ENCODE assay signal across 20 cellular contexts in the genomic region with DNA sequence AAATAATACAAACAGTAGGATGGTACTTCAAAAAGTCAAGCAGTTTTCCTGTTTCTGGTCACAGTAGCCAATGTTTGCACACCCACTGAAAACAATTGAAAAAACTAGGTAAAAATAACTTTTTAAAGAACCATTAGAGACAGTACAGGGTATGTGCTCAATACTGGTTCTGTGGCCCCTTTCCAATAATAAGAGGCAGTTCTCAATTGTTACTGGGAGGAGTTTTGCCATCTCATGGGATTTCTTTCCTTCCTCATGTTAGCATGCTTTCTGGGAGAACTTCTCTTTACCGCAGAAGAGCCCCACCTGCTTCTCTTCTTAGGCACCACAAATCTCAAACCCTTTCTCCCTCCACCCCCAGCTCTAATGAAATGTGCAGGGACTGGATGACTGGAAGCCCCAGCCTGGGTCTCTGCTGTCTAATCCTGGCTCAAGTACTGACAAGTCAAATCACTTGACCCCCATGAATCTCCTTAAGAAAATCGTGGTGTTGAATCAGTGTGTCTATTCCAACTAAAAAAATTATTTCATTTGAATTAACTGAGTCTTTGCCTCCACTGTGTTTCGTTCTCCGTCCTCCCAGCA. TPM values are rescaled to one million over a fixed set of nuclear protein-coding genes. Genes with fewer than 3 reads are reported as not detected.
A peak's percentile ranks its signal among the peaks of the same experiment; 100 is the strongest.
DNase-seq lines count a peak whose midpoint lies in the region; ATAC-seq and TF ChIP-seq lines count a peak whose summit lies in the region.
"Had no signal": no experiment of that assay in that cellular context is flagged by ENCODE, and none has a peak within 500 bp of the region (broad histone marks: within the 10 kb centered on the region; RNA-seq: fewer than 3 reads in every experiment).

No MANE protein-coding gene starts in this region.

- H3K36me3 ChIP-seq in CD4-positive, CD25-positive, alpha-beta regulatory T cell (ENCODE audit: control insufficient read depth, insufficient read depth, low read length) = peaks cover 49% of the 10 kb centered on the region
- peaks cover 0 to 50% of the 10 kb centered on the region in 2 donors for H3K36me3 ChIP-seq in left lung
- H3K36me3 ChIP-seq in esophagus squamous epithelium = peaks cover 0 to 52% (median 9%) of the 10 kb centered on the region in 3 donors

- intact Hi-C loops in left lung (cut with DNase I) = no loop called here
- intact Hi-C loops in esophagus squamous epithelium (cut with DNase I) = no loop called here

- WGBS in esophagus squamous epithelium, 2 donors = 77 to 88% methylated on average over 4 of the region's 4 CpGs

- no peaks in the 10 kb centered on the region for H3K27me3 ChIP-seq in CD4-positive, CD25-positive, alpha-beta regulatory T cell (ENCODE audit: control insufficient read depth, insufficient read depth, low read length)
- H3K27me3 ChIP-seq in left lung (no peaks in the 10 kb centered on the region), esophagus squamous epithelium (no peaks in the 10 kb centered on the region)
- H3K27me3 ChIP-seq: BE2C, neural progenitor cell, Peyer's patch had no signal

- peaks cover 23% of the 10 kb centered on the region for H3K36me3 Mint-ChIP-seq in CD4-positive, CD25-positive, alpha-beta regulatory T cell
- H3K36me3 Mint-ChIP-seq in WTC11 = peaks cover 25% of the 10 kb centered on the region

- H3K4me3 ChIP-seq in CD4-positive, CD25-positive, alpha-beta regulatory T cell (ENCODE audit: low read depth, low read length) = no peak overlapping the region
- H3K4me3 ChIP-seq in left lung (no peak overlapping the region), esophagus squamous epithelium (no peak overlapping the region)
- H3K4me3 ChIP-seq: GM23248, neural progenitor cell, Peyer's patch, smooth muscle cell had no signal

- TF ChIP-seq POLR2A in esophagus squamous epithelium (IDR thresholded peaks at IDR 0.05) = no peak

- CTCF ChIA-PET in WTC11 (lab: Charles Lee) = interaction anchor here (0.6 kb wide), 1 partner anchor 166 kb away, joined by 4 read pairs; a partner anchor contains a TSS

- no peak overlapping the region for H3K4me3 Mint-ChIP-seq in CD4-positive, CD25-positive, alpha-beta regulatory T cell
- no peak overlapping the region for H3K4me3 Mint-ChIP-seq in WTC11
- H3K4me3 Mint-ChIP-seq: neural progenitor cell had no signal

- peak; percentile 5 for DNase-seq in DMS 273 (lab: John Stamatoyannopoulos, UW; ENCODE audit: unreplicated experiment)
- DNase-seq in DMS 273 treated with DMSO at 0.1 percent for 48 hours (lab: John Stamatoyannopoulos, UW) = no peak
- DNase-seq in CD4-positive, CD25-positive, alpha-beta regulatory T cell = no peak
- DNase-seq in WTC11 (ENCODE audit: low spot score) = no peak
- DNase-seq in left lung = no peak
- DNase-seq in esophagus squamous epithelium (lab: John Stamatoyannopoulos, UW) = no peak
- no peak for DNase-seq in NCI-H510A (lab: John Stamatoyannopoulos, UW)
- DNase-seq in HuH-7.5 (ENCODE audit: low spot score) = no peak
- DNase-seq: BE2C, DMS53, GM23248, hypothalamus, kidney, Peyer's patch had no signal

- no peak for ATAC-seq in CD4-positive, CD25-positive, alpha-beta regulatory T cell (ENCODE audit: low read depth in 2 of 2)
- ATAC-seq in WTC11 (no peak), left lung (peak; percentile 74)

- no peaks in the 10 kb centered on the region for H3K4me1 ChIP-seq in CD4-positive, CD25-positive, alpha-beta regulatory T cell (ENCODE audit: control insufficient read depth, insufficient read depth, low read length, poor library complexity, severe bottlenecking)
- H3K4me1 ChIP-seq in left lung = peaks cover 0 to 13% of the 10 kb centered on the region in 2 donors
- H3K4me1 ChIP-seq in esophagus squamous epithelium = no peaks in the 10 kb centered on the region
- H3K4me1 ChIP-seq: BE2C, neural progenitor cell, Peyer's patch had no signal

- POLR2A ChIA-PET in WTC11 (lab: Charles Lee) = no interaction called here

- TF ChIP-seq CTCF in WTC11 (IDR thresholded peaks at IDR 0.05) = no peak
- no peak for TF ChIP-seq CTCF in left lung (IDR thresholded peaks at IDR 0.05)
- no peak for TF ChIP-seq CTCF in esophagus squamous epithelium (IDR thresholded peaks at IDR 0.05)

- peaks cover 0 to 1% (median 0%) of the 10 kb centered on the region in 7 donors for H3K9me3 Mint-ChIP-seq in CD4-positive, CD25-positive, alpha-beta regulatory T cell
- H3K9me3 Mint-ChIP-seq in WTC11 = no peaks in the 10 kb centered on the region
- H3K9me3 Mint-ChIP-seq: neural progenitor cell had no signal

- no peak overlapping the region for H3K27ac ChIP-seq in CD4-positive, CD25-positive, alpha-beta regulatory T cell (ENCODE audit: insufficient read depth, low read length, poor library complexity, severe bottlenecking)
- H3K27ac ChIP-seq in left lung (peak overlapping the region in 1 of 2 donors; percentile 75), esophagus squamous epithelium (no peak overlapping the region)
- H3K27ac ChIP-seq: 22Rv1, GM23248, neural progenitor cell, Peyer's patch had no signal

- peak overlapping the region in 2 of 3 donors; percentile 72 to 90 for H3K27ac Mint-ChIP-seq in CD4-positive, CD25-positive, alpha-beta regulatory T cell
- peak overlapping the region; percentile 1 for H3K27ac Mint-ChIP-seq in WTC11
- H3K27ac Mint-ChIP-seq: neural progenitor cell had no signal

- H3K4me1 Mint-ChIP-seq in CD4-positive, CD25-positive, alpha-beta regulatory T cell = peaks cover 17 to 32% (median 24%) of the 10 kb centered on the region in 4 donors
- H3K4me1 Mint-ChIP-seq in WTC11 = no peaks in the 10 kb centered on the region
- H3K4me1 Mint-ChIP-seq: neural progenitor cell had no signal

- no peaks in the 10 kb centered on the region for H3K9me3 ChIP-seq in CD4-positive, CD25-positive, alpha-beta regulatory T cell (ENCODE audit: control insufficient read depth in 2 of 2, low read length in 2 of 2)
- H3K9me3 ChIP-seq in left lung (no peaks in the 10 kb centered on the region), esophagus squamous epithelium (no peaks in the 10 kb centered on the region)
- H3K9me3 ChIP-seq: BE2C, Peyer's patch had no signal

- no peaks in the 10 kb centered on the region for H3K27me3 Mint-ChIP-seq in CD4-positive, CD25-positive, alpha-beta regulatory T cell
- H3K27me3 Mint-ChIP-seq in WTC11 (ENCODE audit: low read depth) = no peaks in the 10 kb centered on the region

TF ChIP-seq in WTC11, 78 proteins besides CTCF, POLR2A, EP300 and RAD21 (continues in another document):
- TF ChIP-seq GTF2I (CRISPR knock-in tag; conservative IDR thresholded peaks at IDR 0.05) (no peak), ZBTB21 (CRISPR knock-in tag; IDR thresholded peaks at IDR 0.05; ENCODE audit: borderline replicate concordance) (no peak), GABPB1 (CRISPR knock-in tag; IDR thresholded peaks at IDR 0.05) (no peak), ZNF396 (CRISPR knock-in tag; IDR thresholded peaks at IDR 0.05; ENCODE audit: borderline replicate concordance) (no peak), FOXJ3 (CRISPR knock-in tag; IDR thresholded peaks at IDR 0.05; ENCODE audit: borderline replicate concordance) (no peak)
- TF ChIP-seq, protein P1, sequence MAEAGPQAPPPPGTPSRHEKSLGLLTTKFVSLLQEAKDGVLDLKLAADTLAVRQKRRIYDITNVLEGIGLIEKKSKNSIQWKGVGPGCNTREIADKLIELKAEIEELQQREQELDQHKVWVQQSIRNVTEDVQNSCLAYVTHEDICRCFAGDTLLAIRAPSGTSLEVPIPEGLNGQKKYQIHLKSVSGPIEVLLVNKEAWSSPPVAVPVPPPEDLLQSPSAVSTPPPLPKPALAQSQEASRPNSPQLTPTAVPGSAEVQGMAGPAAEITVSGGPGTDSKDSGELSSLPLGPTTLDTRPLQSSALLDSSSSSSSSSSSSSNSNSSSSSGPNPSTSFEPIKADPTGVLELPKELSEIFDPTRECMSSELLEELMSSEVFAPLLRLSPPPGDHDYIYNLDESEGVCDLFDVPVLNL (CRISPR knock-in tag; IDR thresholded peaks at IDR 0.05; ENCODE audit: borderline replicate concordance, low read depth) = no peak
- TF ChIP-seq, protein P2, sequence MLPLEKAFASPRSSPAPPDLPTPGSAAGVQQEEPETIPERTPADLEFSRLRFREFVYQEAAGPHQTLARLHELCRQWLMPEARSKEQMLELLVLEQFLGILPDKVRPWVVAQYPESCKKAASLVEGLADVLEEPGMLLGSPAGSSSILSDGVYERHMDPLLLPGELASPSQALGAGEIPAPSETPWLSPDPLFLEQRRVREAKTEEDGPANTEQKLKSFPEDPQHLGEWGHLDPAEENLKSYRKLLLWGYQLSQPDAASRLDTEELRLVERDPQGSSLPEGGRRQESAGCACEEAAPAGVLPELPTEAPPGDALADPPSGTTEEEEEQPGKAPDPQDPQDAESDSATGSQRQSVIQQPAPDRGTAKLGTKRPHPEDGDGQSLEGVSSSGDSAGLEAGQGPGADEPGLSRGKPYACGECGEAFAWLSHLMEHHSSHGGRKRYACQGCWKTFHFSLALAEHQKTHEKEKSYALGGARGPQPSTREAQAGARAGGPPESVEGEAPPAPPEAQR (CRISPR knock-in tag; IDR thresholded peaks at IDR 0.05) = no peak
- TF ChIP-seq, protein P3, sequence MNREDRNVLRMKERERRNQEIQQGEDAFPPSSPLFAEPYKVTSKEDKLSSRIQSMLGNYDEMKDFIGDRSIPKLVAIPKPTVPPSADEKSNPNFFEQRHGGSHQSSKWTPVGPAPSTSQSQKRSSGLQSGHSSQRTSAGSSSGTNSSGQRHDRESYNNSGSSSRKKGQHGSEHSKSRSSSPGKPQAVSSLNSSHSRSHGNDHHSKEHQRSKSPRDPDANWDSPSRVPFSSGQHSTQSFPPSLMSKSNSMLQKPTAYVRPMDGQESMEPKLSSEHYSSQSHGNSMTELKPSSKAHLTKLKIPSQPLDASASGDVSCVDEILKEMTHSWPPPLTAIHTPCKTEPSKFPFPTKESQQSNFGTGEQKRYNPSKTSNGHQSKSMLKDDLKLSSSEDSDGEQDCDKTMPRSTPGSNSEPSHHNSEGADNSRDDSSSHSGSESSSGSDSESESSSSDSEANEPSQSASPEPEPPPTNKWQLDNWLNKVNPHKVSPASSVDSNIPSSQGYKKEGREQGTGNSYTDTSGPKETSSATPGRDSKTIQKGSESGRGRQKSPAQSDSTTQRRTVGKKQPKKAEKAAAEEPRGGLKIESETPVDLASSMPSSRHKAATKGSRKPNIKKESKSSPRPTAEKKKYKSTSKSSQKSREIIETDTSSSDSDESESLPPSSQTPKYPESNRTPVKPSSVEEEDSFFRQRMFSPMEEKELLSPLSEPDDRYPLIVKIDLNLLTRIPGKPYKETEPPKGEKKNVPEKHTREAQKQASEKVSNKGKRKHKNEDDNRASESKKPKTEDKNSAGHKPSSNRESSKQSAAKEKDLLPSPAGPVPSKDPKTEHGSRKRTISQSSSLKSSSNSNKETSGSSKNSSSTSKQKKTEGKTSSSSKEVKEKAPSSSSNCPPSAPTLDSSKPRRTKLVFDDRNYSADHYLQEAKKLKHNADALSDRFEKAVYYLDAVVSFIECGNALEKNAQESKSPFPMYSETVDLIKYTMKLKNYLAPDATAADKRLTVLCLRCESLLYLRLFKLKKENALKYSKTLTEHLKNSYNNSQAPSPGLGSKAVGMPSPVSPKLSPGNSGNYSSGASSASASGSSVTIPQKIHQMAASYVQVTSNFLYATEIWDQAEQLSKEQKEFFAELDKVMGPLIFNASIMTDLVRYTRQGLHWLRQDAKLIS (CRISPR knock-in tag; IDR thresholded peaks at IDR 0.05; ENCODE audit: borderline replicate concordance) = no peak

RNA-seq across cellular contexts. Expression of a gene that starts 14.6 kb away (rescaled TPM):
- not detected for total RNA-seq in CD4-positive, CD25-positive, alpha-beta regulatory T cell
- polyA plus RNA-seq in CD4-positive, CD25-positive, alpha-beta regulatory T cell = not detected
- not detected in 3 replicates for total RNA-seq in WTC11 (2021)
- not detected for total RNA-seq in left lung
- not detected for total RNA-seq in esophagus squamous epithelium
- total RNA-seq: fibroblast of villous mesenchyme, GM23248, kidney, mesenteric fat pad, Peyer's patch, pulmonary artery endothelial cell, smooth muscle cell had no signal
- polyA plus RNA-seq: GM23248, smooth muscle cell had no signal
